11 cellular contexts compared by ENCODE assay signal in genomic region chr20:19658137-19658536, GRCh38.
A peak's percentile ranks its signal among the peaks of the same experiment; 100 is the strongest.
DNase-seq lines count a peak whose midpoint lies in the region; ATAC-seq and FAIRE-seq lines count a peak whose summit lies in the region.
"Had no signal": no experiment of that assay in that cellular context is flagged by ENCODE, and none has a peak within 500 bp of the region (broad histone marks: within the 10 kb centered on the region; RNA-seq: fewer than 3 reads in every experiment).

No MANE protein-coding gene starts in this region.

- DNase-seq in NCI-H1694 treated with DMSO at 0.1 percent for 48 hours (lab: John Stamatoyannopoulos, UW) (no peak), RCC 7860 (ENCODE audit: low spot score) (no peak), activated gamma-delta T cell (lab: John Stamatoyannopoulos, UW) (no peak), NCI-H1048 (lab: John Stamatoyannopoulos, UW) (no peak)
- DNase-seq: activated CD4-positive, CD25-positive, alpha-beta regulatory T cell treated with anti-CD3 and anti-CD28 coated beads, Interleukin-2, amount 50 U/mL, for 72 hours; DMS53 had no signal

- no peaks in the 10 kb centered on the region for H3K36me3 Mint-ChIP-seq in dendritic cell treated with granulocyte-macrophage colony-stimulating factor and Interleukin-4, amounts not matched to agents 40 ng/mL and 50 ng/mL, for 4 days (ENCODE audit: low read depth)

- peaks cover 32% of the 10 kb centered on the region for H3K4me1 Mint-ChIP-seq in dendritic cell treated with granulocyte-macrophage colony-stimulating factor and Interleukin-4, amounts not matched to agents 40 ng/mL and 50 ng/mL, for 4 days (ENCODE audit: low read depth)

- H3K27me3 Mint-ChIP-seq in dendritic cell treated with granulocyte-macrophage colony-stimulating factor and Interleukin-4, amounts not matched to agents 40 ng/mL and 50 ng/mL, for 4 days, result peaks cover 24% of the 10 kb centered on the region

- FAIRE-seq in RCC 7860 (lab: Jason Lieb, UNC), result no peak

- peak; percentile 62 for ATAC-seq in GM18858 (IDR thresholded peaks at IDR 0.05; ENCODE audit: unreplicated experiment)
- peak; percentile 74 for ATAC-seq in GM21381 (IDR thresholded peaks at IDR 0.05; ENCODE audit: unreplicated experiment)
- ATAC-seq in HG03342 (IDR thresholded peaks at IDR 0.05; ENCODE audit: unreplicated experiment), result peak; percentile 82
- ATAC-seq: body of pancreas had no signal

- peak overlapping the region; percentile 47 for H3K4me3 Mint-ChIP-seq in dendritic cell treated with granulocyte-macrophage colony-stimulating factor and Interleukin-4, amounts not matched to agents 40 ng/mL and 50 ng/mL, for 4 days

- H3K27ac Mint-ChIP-seq in dendritic cell treated with granulocyte-macrophage colony-stimulating factor and Interleukin-4, amounts not matched to agents 40 ng/mL and 50 ng/mL, for 4 days, result peak overlapping the region; percentile 58

- no peaks in the 10 kb centered on the region for H3K9me3 Mint-ChIP-seq in dendritic cell treated with granulocyte-macrophage colony-stimulating factor and Interleukin-4, amounts not matched to agents 40 ng/mL and 50 ng/mL, for 4 days

- intact Hi-C loops in dendritic cell treated with granulocyte-macrophage colony-stimulating factor and Interleukin-4, amounts not matched to agents 40 ng/mL and 50 ng/mL, for 4 days (cut with micrococcal nuclease), result no loop called here
